8 cellular contexts compared by ENCODE assay signal in the genomic region with DNA sequence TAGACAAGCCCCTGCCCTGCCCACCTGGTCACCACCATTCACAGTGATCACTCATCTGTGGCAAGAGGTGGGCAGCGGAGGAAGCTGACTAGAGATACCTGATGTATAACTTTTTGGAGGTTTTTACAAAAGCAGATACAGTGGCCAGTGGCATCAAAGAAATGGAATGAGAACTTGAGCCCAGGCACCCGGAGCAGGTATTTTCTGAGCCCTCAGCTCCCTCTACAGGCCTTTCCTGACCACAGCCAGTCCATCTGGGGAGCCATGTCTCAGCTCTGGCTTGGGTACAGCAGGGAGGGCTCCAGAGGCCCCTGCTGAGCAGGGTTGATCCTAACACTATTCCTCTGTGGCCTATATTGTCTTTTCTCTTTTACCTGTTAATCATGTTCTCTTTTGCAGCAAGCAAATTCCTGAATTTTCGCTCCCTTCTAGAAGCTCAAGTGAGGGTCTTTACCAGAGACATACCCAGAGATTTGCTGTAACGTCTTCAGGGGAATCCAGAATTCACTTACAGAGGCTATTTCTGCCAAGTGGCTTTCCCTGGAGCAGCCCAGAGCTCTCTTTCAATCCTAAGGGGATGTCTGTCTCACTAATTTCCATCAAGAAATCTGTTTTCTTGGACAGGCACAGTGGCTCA. TPM values are rescaled to one million over a fixed set of nuclear protein-coding genes. Genes with fewer than 3 reads are reported as not detected.
DNase-seq lines count a peak whose midpoint lies in the region; TF ChIP-seq lines count a peak whose summit lies in the region.

No MANE protein-coding gene starts in this region.

- H3K27ac ChIP-seq in AG04450 (ENCODE audit: low read depth, low read length) (no peak overlapping the region), WERI-Rb-1 (no peak overlapping the region)

- H3K27me3 ChIP-seq in AG04450 (ENCODE audit: control insufficient read depth, insufficient read depth, low read length) (no peaks in the 10 kb centered on the region), GM06990 (replicated peaks; ENCODE audit: control insufficient read depth, insufficient read depth, low read length) (no peaks in the 10 kb centered on the region), WERI-Rb-1 (ENCODE audit: insufficient read depth, low read depth, severe bottlenecking) (no peaks in the 10 kb centered on the region)

- DNase-seq in AG04450 (ENCODE audit: low read depth, low spot score) (peak; percentile 38), GM06990 (ENCODE audit: extremely low read depth, insufficient read length) (no peak), NCI-H1092 treated with DMSO at 0.1 percent for 48 hours (lab: John Stamatoyannopoulos, UW) (peak; percentile 59), WERI-Rb-1 (peak; percentile 70), globus pallidus (ENCODE audit: low spot score) (peak; percentile 31), posterior cingulate gyrus (peak in 6 of 10 donors; percentile 20 to 90 (median 34)), NCI-H146 (lab: John Stamatoyannopoulos, UW) (no peak), cerebellar nuclear complex (lab: John Stamatoyannopoulos, UW) (no peak)

- peaks cover 1% of the 10 kb centered on the region; the same call in 1 of the 2 replicates for H3K9me3 ChIP-seq in AG04450 (ENCODE audit: control insufficient read depth, insufficient read depth, low read length)
- H3K9me3 ChIP-seq in WERI-Rb-1 (ENCODE audit: severe bottlenecking): no peaks in the 10 kb centered on the region

- H3K36me3 ChIP-seq in GM06990 (ENCODE audit: control insufficient read depth, insufficient read depth, low read length): no peaks in the 10 kb centered on the region
- H3K36me3 ChIP-seq in WERI-Rb-1: no peaks in the 10 kb centered on the region

- TF ChIP-seq CTCF in AG04450 (IDR thresholded peaks at IDR 0.05; ENCODE audit: low read depth, low read length) (peak; percentile 86), GM06990 (IDR thresholded peaks at IDR 0.05; ENCODE audit: insufficient read depth, low read length, poor library complexity, severe bottlenecking) (peak; percentile 80), WERI-Rb-1 (IDR thresholded peaks at IDR 0.05; ENCODE audit: low read depth, low read length) (peak; percentile 87)

- POLR2A ChIA-PET in AG04450 (lab: Yijun Ruan, JAX): interaction anchor here (0.6 kb wide), 1 partner anchor 100 kb away, joined by 8 read pairs; no protein-coding TSS in a partner anchor

- intact Hi-C loops in posterior cingulate gyrus (cut with DNase I): loop anchor here (1.0 kb wide), 1 partner anchor 183 kb away; no protein-coding TSS in a partner anchor

- CTCF ChIA-PET in AG04450 (lab: Charles Lee): interaction anchor here (0.7 to 5.6 kb wide), 20 partner anchors 8 to 300 kb away, joined by 3 to 54 read pairs (median 4); no protein-coding TSS in a partner anchor

- H3K4me3 ChIP-seq in AG04450 (ENCODE audit: low read depth, low read length) (no peak overlapping the region), GM06990 (replicated peaks; ENCODE audit: low read depth, low read length) (no peak overlapping the region), WERI-Rb-1 (ENCODE audit: low read depth, low read length) (no peak overlapping the region)

RNA-seq across cellular contexts. Expression of a gene that starts 27.3 kb away (rescaled TPM):
- 1.1 TPM in 2 replicates for polyA plus RNA-seq in AG04450 (2011; rRNA removed)
- polyA minus RNA-seq in AG04450 (2011; rRNA and poly(A)+ RNA removed): 2.7 and 4.0 TPM in 2 replicates

RNA-seq across cellular contexts. Expression of a gene that starts 32.2 kb away (rescaled TPM):
- polyA plus RNA-seq in AG04450 (2011; rRNA removed): 0.20 and 0.21 TPM in 2 replicates
- 0.70 TPM in 1 of 2 replicates, not detected in the other for polyA minus RNA-seq in AG04450 (2011; rRNA and poly(A)+ RNA removed)

Comparison
In these comparisons a context has a peak if more than half of its experiments do, and no peak if none do; other contexts are left out.
1. DNase-seq: peak in AG04450 (single experiment), NCI-H1092 treated with DMSO at 0.1 percent for 48 hours (single experiment), WERI-Rb-1 (single experiment), globus pallidus (single experiment) and posterior cingulate gyrus (6 of 10); none in GM06990 (single experiment), NCI-H146 (single experiment) and cerebellar nuclear complex (0 of 2).
2. Peak in every context shown above with its lines, with median percentiles within 50 percentile points of each other: CTCF ChIP-seq.